21 cellular contexts compared by ENCODE assay signal in genomic region chr6:91751496-91751895, GRCh38.
"Had no signal": no experiment of that assay in that cellular context is flagged by ENCODE, and none has a peak within 500 bp of the region (broad histone marks: within the 10 kb centered on the region; RNA-seq: fewer than 3 reads in every experiment).

No MANE protein-coding gene starts in this region.

- H3K4me3 ChIP-seq: cardiac muscle cell had no signal

- H3K27ac ChIP-seq: cardiac muscle cell had no signal

- FAIRE-seq: astrocyte, TTC549 had no signal

- DNase-seq: activated B cell treated with CpG ODN at 0.5 μM for 24 hours; activated CD4-positive, alpha-beta T cell treated with anti-CD3 and anti-CD28 coated beads for 1 hour; activated CD4-positive, alpha-beta T cell treated with anti-CD3 and anti-CD28 coated beads, Interleukin-2, amount 10 ng/mL, durations not matched to agents 24 days and 14 days; activated CD4-positive, alpha-beta T cell treated with anti-CD3 and anti-CD28 coated beads, Interleukin-2, amount 50 U/mL, for 48 hours; activated CD8-positive, alpha-beta memory T cell treated with anti-CD3 and anti-CD28 coated beads, Interleukin-2, amount 10 ng/mL, durations not matched to agents 7 days and 5 days; activated gamma-delta T cell; activated naive CD4-positive, alpha-beta T cell treated with anti-CD3 and anti-CD28 coated beads for 36 hours; activated T-cell treated with anti-CD3 and anti-CD28 coated beads, Interleukin-2, amount 50 U/mL, for 4 hours; cerebellar nuclear complex; KG1; NCI-H1092; NCI-H1694 treated with DMSO at 0.1 percent for 48 hours; NCI-H526; PC-3; SHP77 treated with DMSO at 0.1 percent for 48 hours; T-cell; T-helper 2 cell; T1000 had no signal

- ATAC-seq: activated CD8-positive, alpha-beta memory T cell treated with anti-CD3 and anti-CD28 coated beads, Interleukin-2, amount 10 ng/mL, durations not matched to agents 7 days and 5 days; activated T-cell treated with anti-CD3 and anti-CD28 coated beads, Interleukin-2, amount 50 U/mL, for 4 hours; PC-3; T-cell had no signal

- H3K27me3 ChIP-seq: cardiac muscle cell had no signal
